ENCODE assay signal across 18 cellular contexts in the genomic region with DNA sequence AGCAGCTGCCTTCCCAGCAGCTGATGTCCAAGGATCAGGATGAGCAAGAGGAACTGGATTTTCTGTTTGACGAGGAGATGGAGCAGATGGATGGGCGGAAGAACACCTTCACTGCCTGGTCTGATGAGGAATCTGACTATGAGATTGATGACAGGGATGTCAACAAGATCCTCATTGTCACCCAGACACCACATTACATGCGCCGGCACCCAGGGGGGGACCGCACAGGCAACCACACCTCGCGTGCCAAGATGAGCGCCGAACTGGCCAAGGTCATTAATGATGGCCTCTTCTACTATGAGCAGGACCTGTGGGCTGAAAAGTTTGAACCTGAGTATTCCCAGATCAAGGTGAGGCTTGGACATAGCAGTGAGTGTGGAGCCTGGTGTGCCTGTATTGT. TPM values are rescaled to one million over a fixed set of nuclear protein-coding genes. Genes with fewer than 3 reads are reported as not detected.
DNase-seq lines count a peak whose midpoint lies in the region; ATAC-seq and TF ChIP-seq lines count a peak whose summit lies in the region.
"Had no signal": no experiment of that assay in that cellular context is flagged by ENCODE, and none has a peak within 500 bp of the region (broad histone marks: within the 10 kb centered on the region; RNA-seq: fewer than 3 reads in every experiment).

No MANE protein-coding gene starts in this region.

- intact Hi-C loops in activated CD4-positive, alpha-beta T cell treated with anti-CD3 and anti-CD28 coated beads, Interleukin-2, amount 10 ng/mL, durations not matched to agents 24 days and 14 days (cut with micrococcal nuclease): no loop called here
- intact Hi-C loops in Right ventricle myocardium superior (cut with DNase I): no loop called here
- intact Hi-C loops in left cardiac atrium (cut with DNase I): no loop called here

- H3K9me3 ChIP-seq in right atrium auricular region: no peaks in the 10 kb centered on the region
- H3K9me3 ChIP-seq: BLaER1 had no signal

- H3K27me3 Mint-ChIP-seq in activated CD4-positive, alpha-beta T cell treated with anti-CD3 and anti-CD28 coated beads, Interleukin-2, amount 10 ng/mL, durations not matched to agents 24 days and 14 days: no peaks in the 10 kb centered on the region

- peak overlapping the region; percentile 9 for H3K27ac Mint-ChIP-seq in activated CD4-positive, alpha-beta T cell treated with anti-CD3 and anti-CD28 coated beads, Interleukin-2, amount 10 ng/mL, durations not matched to agents 24 days and 14 days

- no peak for DNase-seq in activated CD4-positive, alpha-beta T cell treated with anti-CD3 and anti-CD28 coated beads, Interleukin-2, amount 10 ng/mL, durations not matched to agents 24 days and 14 days
- no peak for DNase-seq in activated CD4-positive, alpha-beta T cell treated with anti-CD3 and anti-CD28 coated beads, Interleukin-2, amount 50 U/mL, for 1 hour
- no peak for DNase-seq in Right ventricle myocardium superior
- no peak for DNase-seq in right atrium auricular region (ENCODE audit: low spot score)
- DNase-seq in left cardiac atrium: no peak
- no peak for DNase-seq in RPMI8226
- no peak for DNase-seq in NOMO-1 treated with dmso at 0.1 percent for 144 hours (lab: John Stamatoyannopoulos, UW; ENCODE audit: unreplicated experiment)
- DNase-seq in retina: no peak
- DNase-seq: 8988T, COR-L47, DMS53, Kasumi-1, NCI-H1417, NCI-H1930, NCI-H2171 treated with DMSO at 0.1 percent for 48 hours, NCI-H774 had no signal

- H3K36me3 ChIP-seq in right atrium auricular region: peaks cover 76% of the 10 kb centered on the region

- H3K4me3 Mint-ChIP-seq in activated CD4-positive, alpha-beta T cell treated with anti-CD3 and anti-CD28 coated beads, Interleukin-2, amount 10 ng/mL, durations not matched to agents 24 days and 14 days: no peak overlapping the region

- H3K4me1 Mint-ChIP-seq in activated CD4-positive, alpha-beta T cell treated with anti-CD3 and anti-CD28 coated beads, Interleukin-2, amount 10 ng/mL, durations not matched to agents 24 days and 14 days: peaks cover 15% of the 10 kb centered on the region

- peaks cover 76% of the 10 kb centered on the region for H3K36me3 Mint-ChIP-seq in activated CD4-positive, alpha-beta T cell treated with anti-CD3 and anti-CD28 coated beads, Interleukin-2, amount 10 ng/mL, durations not matched to agents 24 days and 14 days (ENCODE audit: low read depth)

- no peaks in the 10 kb centered on the region for H3K9me3 Mint-ChIP-seq in activated CD4-positive, alpha-beta T cell treated with anti-CD3 and anti-CD28 coated beads, Interleukin-2, amount 10 ng/mL, durations not matched to agents 24 days and 14 days

- peaks cover 0 to 8% of the 10 kb centered on the region in 2 donors for H3K4me1 ChIP-seq in right atrium auricular region

- no peaks in the 10 kb centered on the region for H3K27me3 ChIP-seq in right atrium auricular region
- H3K27me3 ChIP-seq: BLaER1 had no signal

- no peak for TF ChIP-seq CTCF in right atrium auricular region (IDR thresholded peaks at IDR 0.05)

- no peak overlapping the region for H3K27ac ChIP-seq in right atrium auricular region
- H3K27ac ChIP-seq: BLaER1 had no signal

- no peak overlapping the region for H3K4me3 ChIP-seq in right atrium auricular region
- H3K4me3 ChIP-seq: BLaER1 had no signal

- ATAC-seq in Right ventricle myocardium superior (ENCODE audit: poor library complexity) (peak; percentile 42), left cardiac atrium (peak; percentile 56 to 79)

RNA-seq across cellular contexts. Expression of gene LARP1, which starts 46.9 kb away (rescaled TPM):
- total RNA-seq in activated CD4-positive, alpha-beta T cell treated with anti-CD3 and anti-CD28 coated beads, Interleukin-2, amount 10 ng/mL, durations not matched to agents 24 days and 14 days: 331 and 348 TPM in 2 replicates
- total RNA-seq in Right ventricle myocardium superior (151 TPM), right atrium auricular region (10 to 100 TPM; 92.4 to 98.1 TPM), left cardiac atrium (100 to 1,000 TPM; 105 to 145 TPM)

RNA-seq across cellular contexts. Expression of gene FAXDC2, which starts 48.4 kb away (rescaled TPM):
- total RNA-seq in activated CD4-positive, alpha-beta T cell treated with anti-CD3 and anti-CD28 coated beads, Interleukin-2, amount 10 ng/mL, durations not matched to agents 24 days and 14 days: not detected in 2 replicates
- total RNA-seq in Right ventricle myocardium superior (24.1 TPM), right atrium auricular region (10 to 100 TPM; 22.1 to 24.6 TPM), left cardiac atrium (10 to 100 TPM; 10.1 to 28.2 TPM)
- total RNA-seq: NCI-H460 had no signal

RNA-seq across cellular contexts. Expression of gene CNOT8, which starts 56.4 kb away (rescaled TPM):
- 52.7 and 57.4 TPM in 2 replicates for total RNA-seq in activated CD4-positive, alpha-beta T cell treated with anti-CD3 and anti-CD28 coated beads, Interleukin-2, amount 10 ng/mL, durations not matched to agents 24 days and 14 days
- 26.8 TPM for total RNA-seq in Right ventricle myocardium superior
- total RNA-seq in right atrium auricular region: 10 to 100 TPM; 28.0 to 31.4 TPM
- 10 to 100 TPM; 29.3 to 30.3 TPM for total RNA-seq in left cardiac atrium

Comparison
In these comparisons a context has a peak if more than half of its experiments do, and no peak if none do; other contexts are left out.
1. RNA of gene FAXDC2, which starts 48.4 kb away (total RNA-seq): 10.1 to 28.2 TPM in left cardiac atrium, 22.1 to 24.6 TPM in right atrium auricular region and 24.1 TPM in Right ventricle myocardium superior (single experiment); not detected in activated CD4-positive, alpha-beta T cell treated with anti-CD3 and anti-CD28 coated beads, Interleukin-2, amount 10 ng/mL, durations not matched to agents 24 days and 14 days; every median in the first group is over 10 times any median in the second.